In genomic region chr11:63839508-63840355, GRCh38 we compare ENCODE assay signal across 8 cellular contexts.
DNase-seq lines count a peak whose midpoint lies in the region; ATAC-seq and TF ChIP-seq lines count a peak whose summit lies in the region.

No MANE protein-coding gene starts in this region.

- peaks cover 48% of the 10 kb centered on the region for H3K4me1 Mint-ChIP-seq in memory B cell

- no peaks in the 10 kb centered on the region for H3F3A ChIP-seq in SU-DHL-6 (ENCODE audit: insufficient read depth)

- H3K4me3 ChIP-seq in SU-DHL-6 (ENCODE audit: insufficient read depth, low read length, poor library complexity, severe bottlenecking): peak overlapping the region; percentile 89
- peak overlapping the region; percentile 90 for H3K4me3 ChIP-seq in choroid plexus epithelial cell (ENCODE audit: low read depth, low read length)

- H3K36me3 Mint-ChIP-seq in memory B cell: peaks cover 13% of the 10 kb centered on the region

- peak overlapping the region; percentile 68 for H3K27ac ChIP-seq in SU-DHL-6 (ENCODE audit: low read depth, low read length)

- H3K27me3 ChIP-seq in SU-DHL-6 (ENCODE audit: low read length): no peaks in the 10 kb centered on the region

- H3K4me2 ChIP-seq in SU-DHL-6 (ENCODE audit: low read depth, low read length, poor library complexity, severe bottlenecking): peak overlapping the region; percentile 83

- no peaks in the 10 kb centered on the region for H3K9me3 Mint-ChIP-seq in memory B cell

- no peak overlapping the region for H2AFZ ChIP-seq in SU-DHL-6 (ENCODE audit: low read depth, low read length, severe bottlenecking)

- H3K9me2 ChIP-seq in SU-DHL-6 (replicated peaks; ENCODE audit: insufficient read depth, low read length): no peaks in the 10 kb centered on the region

- no peaks in the 10 kb centered on the region for H3K36me3 ChIP-seq in SU-DHL-6 (ENCODE audit: low read length)

- H3K27me3 Mint-ChIP-seq in memory B cell: no peaks in the 10 kb centered on the region

- peak overlapping the region; percentile 96 for H3K9ac ChIP-seq in SU-DHL-6 (ENCODE audit: low read length)

- peak overlapping the region; percentile 97 for H3K4me3 Mint-ChIP-seq in memory B cell

- H3K79me2 ChIP-seq in SU-DHL-6 (ENCODE audit: insufficient read depth, low read length): peaks cover 53% of the 10 kb centered on the region

- H3K27ac Mint-ChIP-seq in memory B cell: peak overlapping the region; percentile 94

- DNase-seq in GDM1 (lab: John Stamatoyannopoulos, UW) (peak; percentile 26), choroid plexus epithelial cell (ENCODE audit: low read depth) (peak; percentile 17), memory B cell (ENCODE audit: low spot score in 2 of 2) (peak; percentile 18 to 26), superior temporal gyrus (ENCODE audit: extremely low spot score) (peak; percentile 38), midbrain (lab: John Stamatoyannopoulos, UW) (no peak), islet precursor cell (no peak)

- peak; percentile 2 for ATAC-seq in HG02885 (IDR thresholded peaks at IDR 0.05; ENCODE audit: poor library complexity, unreplicated experiment)
- no peak for ATAC-seq in memory B cell (ENCODE audit: low read depth)

- no peak for TF ChIP-seq CTCF in SU-DHL-6 (IDR thresholded peaks at IDR 0.05; ENCODE audit: insufficient read depth, low read length, poor library complexity, severe bottlenecking)
- no peak for TF ChIP-seq CTCF in choroid plexus epithelial cell (conservative IDR thresholded peaks at IDR 0.05; ENCODE audit: low read depth, low read length)

- H3K9me3 ChIP-seq in SU-DHL-6 (ENCODE audit: insufficient read depth, low read length): no peaks in the 10 kb centered on the region

- peaks cover 4% of the 10 kb centered on the region; the same call in 1 of the 2 replicates for H4K20me1 ChIP-seq in SU-DHL-6 (ENCODE audit: low read depth, low read length)

Comparison
In these comparisons a context has a peak if more than half of its experiments do, and no peak if none do; other contexts are left out.
1. DNase-seq: peak in GDM1 (single experiment), choroid plexus epithelial cell (single experiment), memory B cell (2 of 2) and superior temporal gyrus (single experiment); none in midbrain (single experiment) and islet precursor cell (single experiment).